ENCODE assay signal across 1 cellular context in genomic region chr1:93296555-93297154, GRCh38.
TF ChIP-seq lines count a peak whose summit lies in the region.

No MANE protein-coding gene starts in this region.

TF ChIP-seq in GM23338, 12 proteins besides CTCF, POLR2A, EP300 and RAD21:
- TF ChIP-seq ZNF462 (CRISPR knock-in tag; IDR thresholded peaks at IDR 0.05): no peak
- no peak for TF ChIP-seq ZNF114 (CRISPR knock-in tag; IDR thresholded peaks at IDR 0.05)
- TF ChIP-seq EZH2phosphoT487 (IDR thresholded peaks at IDR 0.05; ENCODE audit: unreplicated experiment): no peak
- TF ChIP-seq EZH2 (IDR thresholded peaks at IDR 0.05; ENCODE audit: low read depth, unreplicated experiment): no peak
- TF ChIP-seq NANOG (IDR thresholded peaks at IDR 0.05; ENCODE audit: borderline replicate concordance): no peak
- TF ChIP-seq ZNF331 (CRISPR knock-in tag; IDR thresholded peaks at IDR 0.05; ENCODE audit: low read depth): no peak
- no peak for TF ChIP-seq REST (IDR thresholded peaks at IDR 0.05; ENCODE audit: unreplicated experiment)
- no peak for TF ChIP-seq POLR2AphosphoS5 (IDR thresholded peaks at IDR 0.05; ENCODE audit: low read depth)
- no peak for TF ChIP-seq STAT1 (IDR thresholded peaks at IDR 0.05; ENCODE audit: unreplicated experiment)
- no peak for TF ChIP-seq ETS1 (IDR thresholded peaks at IDR 0.05)
- TF ChIP-seq JUNB (IDR thresholded peaks at IDR 0.05; ENCODE audit: unreplicated experiment): no peak
- no peak for TF ChIP-seq CREB1 (CRISPR knock-in tag; IDR thresholded peaks at IDR 0.05; ENCODE audit: low read depth)
